In genomic region chr15:72536506-72536905, GRCh38 we compare ENCODE assay signal across 16 cellular contexts.
DNase-seq lines count a peak whose midpoint lies in the region; ATAC-seq, FAIRE-seq and TF ChIP-seq lines count a peak whose summit lies in the region.
"Had no signal": no experiment of that assay in that cellular context is flagged by ENCODE, and none has a peak within 500 bp of the region (broad histone marks: within the 10 kb centered on the region; RNA-seq: fewer than 3 reads in every experiment).

No MANE protein-coding gene starts in this region.

- H3F3A ChIP-seq in Loucy (ENCODE audit: low read depth) (no peaks in the 10 kb centered on the region), smooth muscle cell (ENCODE audit: low read depth) (no peaks in the 10 kb centered on the region)

- ATAC-seq in DND-41 (ENCODE audit: insufficient read depth, low read depth): peak; percentile 59
- ATAC-seq: HepG2 had no signal

- H3K36me3 ChIP-seq in DND-41 (ENCODE audit: insufficient read depth, low read length) (peaks cover 17% of the 10 kb centered on the region; the same call in 1 of the 2 replicates), Loucy (ENCODE audit: insufficient read depth, low read length) (peaks cover 8% of the 10 kb centered on the region), kidney (ENCODE audit: control insufficient read depth in 1 of 2, insufficient read depth in 2 of 2, low read length in 2 of 2) (no peaks in the 10 kb centered on the region), smooth muscle cell (ENCODE audit: low read depth) (peaks cover 12% of the 10 kb centered on the region)

- intact Hi-C loops in kidney (cut with DNase I): no loop called here

- H3K9me2 ChIP-seq in Loucy (replicated peaks; ENCODE audit: low read depth, low read length): no peaks in the 10 kb centered on the region

- H2AFZ ChIP-seq in DND-41 (ENCODE audit: low read depth, low read length): no peak overlapping the region
- H2AFZ ChIP-seq in Loucy (ENCODE audit: low read length): no peak overlapping the region
- H2AFZ ChIP-seq in smooth muscle cell (ENCODE audit: low read depth): no peak overlapping the region
- H2AFZ ChIP-seq: GM23248 had no signal

- H3K4me1 ChIP-seq in DND-41 (ENCODE audit: insufficient read depth, low read length) (peaks cover 49% of the 10 kb centered on the region), Loucy (ENCODE audit: insufficient read depth, low read length, poor library complexity, severe bottlenecking) (peaks cover 23% of the 10 kb centered on the region), kidney (ENCODE audit: control insufficient read depth in 1 of 2, insufficient read depth in 1 of 2, low read depth in 1 of 2, low read length in 2 of 2) (peaks cover 0 to 10% of the 10 kb centered on the region in 2 donors), smooth muscle cell (ENCODE audit: low read depth) (peaks cover 7% of the 10 kb centered on the region)
- H3K4me1 ChIP-seq: HAP-1 had no signal

- no peak overlapping the region for H3K4me3 ChIP-seq in DND-41 (ENCODE audit: low read depth in 1 of 2, low read length in 2 of 2)
- no peak overlapping the region for H3K4me3 ChIP-seq in Loucy (ENCODE audit: low read length, poor library complexity, severe bottlenecking)
- no peak overlapping the region for H3K4me3 ChIP-seq in kidney (ENCODE audit: low read length in 2 of 2)
- no peak overlapping the region for H3K4me3 ChIP-seq in smooth muscle cell
- H3K4me3 ChIP-seq: BLaER1, GM23248, HAP-1 had no signal

- TF ChIP-seq CTCF in DND-41 (IDR thresholded peaks at IDR 0.05; ENCODE audit: borderline replicate concordance, extremely low read depth, low read length, poor library complexity, severe bottlenecking) (no peak), Loucy (conservative IDR thresholded peaks at IDR 0.05; ENCODE audit: low read length) (no peak), kidney (IDR thresholded peaks at IDR 0.05; ENCODE audit: borderline replicate concordance, extremely low read depth, insufficient read depth) (no peak), smooth muscle cell (IDR thresholded peaks at IDR 0.05; ENCODE audit: borderline replicate concordance, insufficient read depth, poor library complexity, severe bottlenecking) (no peak)

- peaks cover 82% of the 10 kb centered on the region for H3K79me2 ChIP-seq in DND-41 (ENCODE audit: insufficient read depth, low read length)
- H3K79me2 ChIP-seq in Loucy (ENCODE audit: insufficient read depth, low read length): peaks cover 78% of the 10 kb centered on the region
- H3K79me2 ChIP-seq in smooth muscle cell (ENCODE audit: low read depth): peaks cover 94% of the 10 kb centered on the region

- H3K27me3 ChIP-seq in DND-41 (ENCODE audit: insufficient read depth, low read length, poor library complexity): no peaks in the 10 kb centered on the region
- no peaks in the 10 kb centered on the region for H3K27me3 ChIP-seq in Loucy (ENCODE audit: insufficient read depth, low read length, poor library complexity, severe bottlenecking)
- no peaks in the 10 kb centered on the region for H3K27me3 ChIP-seq in smooth muscle cell (ENCODE audit: low read depth)
- H3K27me3 ChIP-seq: BLaER1 had no signal

- WGBS in smooth muscle cell (ENCODE audit: low lambda C conversion rate): 88% methylated on average over 3 of the region's 3 CpGs

- H3K4me2 ChIP-seq in DND-41 (ENCODE audit: insufficient read depth, low read length) (peak overlapping the region; percentile 48; the same call in 1 of the 2 replicates), Loucy (ENCODE audit: low read depth, low read length, poor library complexity, severe bottlenecking) (peak overlapping the region; percentile 18), smooth muscle cell (peak overlapping the region; percentile 54)
- H3K4me2 ChIP-seq: BLaER1 had no signal

- H3K9me3 ChIP-seq in DND-41 (ENCODE audit: insufficient read depth, low read length, severe bottlenecking) (peaks cover 16% of the 10 kb centered on the region), Loucy (ENCODE audit: insufficient read depth, low read depth, low read length) (peaks cover 11% of the 10 kb centered on the region), kidney (ENCODE audit: control insufficient read depth in 1 of 2, low read length in 2 of 2) (peaks cover 0 to 6% of the 10 kb centered on the region in 2 donors), smooth muscle cell (replicated peaks; ENCODE audit: low read depth) (no peaks in the 10 kb centered on the region)
- H3K9me3 ChIP-seq: HAP-1 had no signal

- H4K20me1 ChIP-seq in DND-41 (ENCODE audit: insufficient read depth, low read length) (peaks cover 28% of the 10 kb centered on the region), Loucy (ENCODE audit: insufficient read depth, low read length, poor library complexity, severe bottlenecking) (peaks cover 71% of the 10 kb centered on the region), smooth muscle cell (ENCODE audit: low read depth) (peaks cover 88% of the 10 kb centered on the region)

- H3K27ac ChIP-seq in DND-41 (ENCODE audit: low read length) (peak overlapping the region; percentile 33), kidney (ENCODE audit: low read depth in 2 of 2, low read length in 2 of 2) (no peak overlapping the region), smooth muscle cell (ENCODE audit: low read depth) (no peak overlapping the region)
- H3K27ac ChIP-seq: 22Rv1, BLaER1, GM23248 had no signal

- peak; percentile 53 for FAIRE-seq in kidney (lab: Jason Lieb, UNC)
- no peak for FAIRE-seq in urothelium cell line (lab: Jason Lieb, UNC)
- FAIRE-seq: GM12891 had no signal

- H3K9ac ChIP-seq in DND-41 (ENCODE audit: low read depth, low read length): peak overlapping the region; percentile 22; the same call in 1 of the 2 replicates
- no peak overlapping the region for H3K9ac ChIP-seq in Loucy (ENCODE audit: low read depth, low read length, poor library complexity, severe bottlenecking)
- H3K9ac ChIP-seq in kidney (ENCODE audit: low read length in 2 of 2): no peak overlapping the region
- no peak overlapping the region for H3K9ac ChIP-seq in smooth muscle cell (ENCODE audit: low read depth)
- H3K9ac ChIP-seq: BLaER1, GM23248 had no signal

- peak; percentile 14 for DNase-seq in DND-41
- no peak for DNase-seq in kidney
- DNase-seq in smooth muscle cell (lab: John Stamatoyannopoulos, UW; ENCODE audit: unreplicated experiment): no peak
- DNase-seq in urothelium cell line (ENCODE audit: low spot score): no peak
- no peak for DNase-seq in kidney glomerular epithelial cell (lab: John Stamatoyannopoulos, UW)
- DNase-seq in NCI-H2227 (lab: John Stamatoyannopoulos, UW; ENCODE audit: unreplicated experiment): no peak
- DNase-seq: CD4-positive, alpha-beta memory T cell; DMS79 treated with DMSO at 0.1 percent for 48 hours; EL had no signal
